20 cellular contexts compared by ENCODE assay signal in the genomic region with DNA sequence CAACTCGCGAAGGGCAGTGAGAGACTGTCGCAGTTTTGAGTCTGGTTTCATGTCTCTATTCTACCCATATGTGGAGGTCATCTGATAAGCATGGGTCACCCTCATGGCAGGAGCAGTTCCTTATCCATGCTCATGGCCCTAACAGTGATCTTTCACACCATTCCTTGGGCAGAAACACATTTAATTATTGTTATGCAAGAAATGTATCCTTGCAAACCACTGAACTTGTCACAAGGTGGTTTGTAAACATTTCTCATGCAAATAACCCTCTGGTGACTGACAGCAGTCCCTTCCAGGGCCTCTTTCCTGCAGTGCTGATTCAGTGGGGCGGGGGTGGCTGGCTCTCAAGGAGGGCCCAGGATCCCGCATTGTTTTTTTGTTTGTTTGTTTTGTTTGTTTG.
"Had no signal": no experiment of that assay in that cellular context is flagged by ENCODE, and none has a peak within 500 bp of the region (broad histone marks: within the 10 kb centered on the region; RNA-seq: fewer than 3 reads in every experiment).

No MANE protein-coding gene starts in this region.

- H3K4me3 ChIP-seq: prostate gland, right lobe of liver, transverse colon had no signal

- H3K27me3 Mint-ChIP-seq: brain; dendritic cell treated with granulocyte-macrophage colony-stimulating factor and Interleukin-4, amounts not matched to agents 40 ng/mL and 50 ng/mL, for 4 days had no signal

- H3K27ac ChIP-seq: prostate gland, right lobe of liver, transverse colon had no signal

- H3K27ac Mint-ChIP-seq: activated CD8-positive, alpha-beta memory T cell treated with anti-CD3 and anti-CD28 coated beads, Interleukin-2, amount 10 ng/mL, durations not matched to agents 7 days and 5 days; activated T-cell treated with anti-CD3 and anti-CD28 coated beads, Interleukin-2, amount 50 U/mL, for 24 hours; brain; effector memory CD8-positive, alpha-beta T cell; nephron; T-helper 1 cell treated with Interleukin-12 subunit alpha and Interleukin-12 subunit beta and Interleukin-4 antibody, amounts not matched to agents 30 μg/mL and 1 μg/mL, for 36 hours had no signal

- H3K4me1 Mint-ChIP-seq: central memory CD8-positive, alpha-beta T cell had no signal

- H3K36me3 ChIP-seq: prostate gland, right lobe of liver, transverse colon had no signal

- DNase-seq: activated CD8-positive, alpha-beta memory T cell treated with anti-CD3 and anti-CD28 coated beads, Interleukin-2, amount 10 ng/mL, durations not matched to agents 7 days and 5 days; activated effector memory CD4-positive, alpha-beta T cell treated with Interleukin-2 at 50 U/mL for 16 hours; activated T-cell treated with anti-CD3 and anti-CD28 coated beads, Interleukin-2, amount 50 U/mL, for 24 hours; amygdala; effector memory CD8-positive, alpha-beta T cell; erythroblast; hippocampal formation; occipital lobe; right lobe of liver; stimulated activated CD4-positive, alpha-beta T cell treated with anti-CD3 and anti-CD28 coated beads, Interleukin-2, amount 100 ng/mL, for 24 hours; stimulated activated naive CD4-positive, alpha-beta T cell; substantia nigra; transverse colon had no signal

- H3K4me3 Mint-ChIP-seq: activated CD8-positive, alpha-beta memory T cell treated with anti-CD3 and anti-CD28 coated beads, Interleukin-2, amount 10 ng/mL, durations not matched to agents 7 days and 5 days; activated T-cell treated with anti-CD3 and anti-CD28 coated beads, Interleukin-2, amount 50 U/mL, for 24 hours; brain; central memory CD8-positive, alpha-beta T cell; dendritic cell treated with granulocyte-macrophage colony-stimulating factor and Interleukin-4, amounts not matched to agents 40 ng/mL and 50 ng/mL, for 4 days; effector memory CD8-positive, alpha-beta T cell; nephron; T-helper 1 cell treated with Interleukin-12 subunit alpha and Interleukin-12 subunit beta and Interleukin-4 antibody, amounts not matched to agents 30 μg/mL and 1 μg/mL, for 36 hours had no signal

- H3K4me1 ChIP-seq: prostate gland, right lobe of liver, transverse colon had no signal

- H3K9me3 Mint-ChIP-seq: central memory CD8-positive, alpha-beta T cell; nephron had no signal

- H3K9me3 ChIP-seq: prostate gland, right lobe of liver, transverse colon had no signal

- H3K27me3 ChIP-seq: right lobe of liver had no signal

- H3K36me3 Mint-ChIP-seq: activated CD8-positive, alpha-beta memory T cell treated with anti-CD3 and anti-CD28 coated beads, Interleukin-2, amount 10 ng/mL, durations not matched to agents 7 days and 5 days; brain had no signal

- ATAC-seq: activated CD8-positive, alpha-beta memory T cell treated with anti-CD3 and anti-CD28 coated beads, Interleukin-2, amount 10 ng/mL, durations not matched to agents 7 days and 5 days; activated naive CD4-positive, alpha-beta T cell treated with anti-CD3 and anti-CD28 coated beads, Interleukin-2, amount 50 U/mL, for 72 hours; effector memory CD8-positive, alpha-beta T cell; right lobe of liver had no signal
